In genomic region chr11:130068546-130068985, GRCh38 we compare ENCODE assay signal across 8 cellular contexts. TPM values are rescaled to one million over a fixed set of nuclear protein-coding genes. Genes with fewer than 3 reads are reported as not detected.
A peak's percentile ranks its signal among the peaks of the same experiment; 100 is the strongest.
DNase-seq lines count a peak whose midpoint lies in the region; ATAC-seq and TF ChIP-seq lines count a peak whose summit lies in the region.

No MANE protein-coding gene starts in this region.

- no peak for TF ChIP-seq POLR2A in upper lobe of left lung (IDR thresholded peaks at IDR 0.05)

- no peaks in the 10 kb centered on the region for H3K36me3 ChIP-seq in cardiac muscle cell
- no peaks in the 10 kb centered on the region for H3K36me3 ChIP-seq in brain microvascular endothelial cell (replicated peaks)
- H3K36me3 ChIP-seq in upper lobe of left lung: no peaks in the 10 kb centered on the region

- intact Hi-C loops in Right ventricle myocardium superior (cut with DNase I): no loop called here

- in situ Hi-C loops in brain microvascular endothelial cell (cut with HindIII; ENCODE audit: low pct_ligation_motif_present, low sequenced_read_pairs): no loop called here

- H3K27me3 ChIP-seq in cardiac muscle cell (no peaks in the 10 kb centered on the region), brain microvascular endothelial cell (replicated peaks) (no peaks in the 10 kb centered on the region), upper lobe of left lung (no peaks in the 10 kb centered on the region)

- TF ChIP-seq EP300 in upper lobe of left lung (IDR thresholded peaks at IDR 0.05): no peak

- ATAC-seq in Right ventricle myocardium superior (ENCODE audit: poor library complexity) (no peak), upper lobe of left lung (ENCODE audit: low FRiP score in 2 of 2) (no peak), HG03521 (IDR thresholded peaks at IDR 0.05; ENCODE audit: unreplicated experiment) (no peak)

- peak overlapping the region; percentile 52 for H3K27ac ChIP-seq in cardiac muscle cell
- H3K27ac ChIP-seq in brain microvascular endothelial cell: no peak overlapping the region
- peak overlapping the region; percentile 89 to 97 (median 96) for H3K27ac ChIP-seq in upper lobe of left lung

- TF ChIP-seq CTCF in cardiac muscle cell (IDR thresholded peaks at IDR 0.05; ENCODE audit: low read depth, low read length): no peak
- TF ChIP-seq CTCF in brain microvascular endothelial cell (IDR thresholded peaks at IDR 0.05; ENCODE audit: low read depth, low read length, missing control alignments): no peak
- no peak for TF ChIP-seq CTCF in upper lobe of left lung (IDR thresholded peaks at IDR 0.05)
- no peak for TF ChIP-seq CTCF in GM10266 (IDR thresholded peaks at IDR 0.05; ENCODE audit: control insufficient read depth, insufficient read depth, low read depth, missing control alignments)

- 45 to 47% methylated on average over 15 to 18 of the region's 18 CpGs for WGBS in upper lobe of left lung, 2 donors

- no peaks in the 10 kb centered on the region for H3K9me3 ChIP-seq in cardiac muscle cell (ENCODE audit: low read depth)
- H3K9me3 ChIP-seq in upper lobe of left lung: no peaks in the 10 kb centered on the region

- H3K4me1 ChIP-seq in cardiac muscle cell (ENCODE audit: low read depth): peaks cover 8% of the 10 kb centered on the region
- H3K4me1 ChIP-seq in upper lobe of left lung: peaks cover 10 to 40% (median 20%) of the 10 kb centered on the region in 4 donors

- DNase-seq in cardiac muscle cell (ENCODE audit: low read depth in 1 of 2, low spot score in 1 of 2) (no peak), Right ventricle myocardium superior (no peak), brain microvascular endothelial cell (no peak), medulla oblongata (ENCODE audit: extremely low spot score) (peak; percentile 62), upper lobe of left lung (no peak), GM10266 (ENCODE audit: extremely low spot score) (no peak), NCI-H1436 (lab: John Stamatoyannopoulos, UW) (no peak)

- peak overlapping the region; percentile 43 for H3K4me3 ChIP-seq in cardiac muscle cell
- peak overlapping the region; percentile 69 for H3K4me3 ChIP-seq in brain microvascular endothelial cell (ENCODE audit: low read depth, low read length)
- H3K4me3 ChIP-seq in upper lobe of left lung: peak overlapping the region; percentile 61 to 93 (median 92)

RNA-seq across cellular contexts. Expression of gene APLP2, which starts 1.1 kb away (rescaled TPM):
- total RNA-seq in cardiac muscle cell (469 and 608 TPM in 2 replicates), Right ventricle myocardium superior (268 TPM), upper lobe of left lung (100 to 1,000 TPM; 249 to 939 (median 653) TPM)
- 515 and 571 TPM in 2 replicates for polyA plus RNA-seq in cardiac muscle cell
